17 cellular contexts compared by ENCODE assay signal in the genomic region with DNA sequence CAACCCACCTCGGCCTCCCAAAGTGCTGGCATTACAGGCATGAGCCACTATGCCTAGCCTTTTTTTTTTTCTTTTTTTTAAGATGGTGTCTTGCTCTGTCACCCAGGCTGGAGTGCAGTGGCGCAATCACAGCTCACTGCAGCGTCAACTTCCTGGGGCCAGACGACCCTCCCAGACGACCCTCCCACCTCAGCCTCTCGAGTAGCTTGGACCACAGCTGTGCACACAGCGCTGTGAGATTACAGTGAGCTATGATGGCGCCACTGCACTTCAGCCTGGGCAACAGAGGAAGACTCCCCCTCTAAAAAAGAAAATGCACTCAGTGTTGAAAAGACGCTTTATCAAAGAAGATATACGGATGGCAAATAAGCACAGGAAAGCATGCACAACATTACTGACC. TPM values are rescaled to one million over a fixed set of nuclear protein-coding genes. Genes with fewer than 3 reads are reported as not detected.
DNase-seq lines count a peak whose midpoint lies in the region; ATAC-seq, FAIRE-seq and TF ChIP-seq lines count a peak whose summit lies in the region.
"Had no signal": no experiment of that assay in that cellular context is flagged by ENCODE, and none has a peak within 500 bp of the region (broad histone marks: within the 10 kb centered on the region; RNA-seq: fewer than 3 reads in every experiment).

No MANE protein-coding gene starts in this region.

- H2AFZ ChIP-seq in neuronal stem cell (ENCODE audit: low read length) (no peak overlapping the region), SK-N-SH (ENCODE audit: low read depth) (no peak overlapping the region)
- H2AFZ ChIP-seq: GM23248 had no signal

- H3K4me3 ChIP-seq in neuronal stem cell (ENCODE audit: low read length in 2 of 2) (no peak overlapping the region), SK-N-SH (ENCODE audit: low read depth in 2 of 2, low read length in 1 of 2) (no peak overlapping the region)
- H3K4me3 ChIP-seq: BLaER1, GM12878, GM23248 had no signal

- H3K9me2 ChIP-seq in SK-N-SH, result no peaks in the 10 kb centered on the region

- H3K79me1 ChIP-seq in neuronal stem cell (ENCODE audit: low read depth, low read length), result no peaks in the 10 kb centered on the region

- H3K79me2 ChIP-seq in SK-N-SH (ENCODE audit: insufficient read depth), result no peaks in the 10 kb centered on the region

- peak overlapping the region; percentile 85 for H3K23ac ChIP-seq in neuronal stem cell (ENCODE audit: low read depth, low read length, poor library complexity)

- H2BK15ac ChIP-seq in neuronal stem cell (ENCODE audit: low read length), result no peak overlapping the region

- CTCF ChIA-PET in SK-N-SH (lab: Yijun Ruan, JAX), result interaction anchor here (1.2 to 3.5 kb wide), 5 partner anchors 16 to 67 kb away, joined by 3 to 51 read pairs (median 6); partner anchors contain the start of gene WIPI2

- no peak overlapping the region for H3K4me2 ChIP-seq in neuronal stem cell (ENCODE audit: insufficient read depth, low read length, poor library complexity, severe bottlenecking)
- no peak overlapping the region for H3K4me2 ChIP-seq in SK-N-SH
- H3K4me2 ChIP-seq: BLaER1 had no signal

- WGBS in neuronal stem cell (ENCODE audit: extremely low coverage in 2 of 2, insufficient read length in 2 of 2, insufficient replicate concordance in 1 of 2), 2 donors, result no CpG with 5 or more reads among the region's 10 CpGs
- WGBS in SK-N-SH (ENCODE audit: low lambda C conversion rate), result 49% methylated on average over 10 of the region's 10 CpGs

- no peaks in the 10 kb centered on the region for H3F3A ChIP-seq in SK-N-SH (replicated peaks; ENCODE audit: insufficient read depth)

- H3K36me3 ChIP-seq in neuronal stem cell (replicated peaks in 1 of 2; ENCODE audit: control insufficient read depth in 2 of 2, insufficient read depth in 2 of 2, low read length in 2 of 2) (no peaks in the 10 kb centered on the region), SK-N-SH (replicated peaks in 1 of 2; ENCODE audit: control insufficient read depth in 1 of 2, insufficient read depth in 2 of 2, low read length in 1 of 2) (no peaks in the 10 kb centered on the region)
- H3K36me3 ChIP-seq: BLaER1 had no signal

- H3K4me1 ChIP-seq in neuronal stem cell (ENCODE audit: control insufficient read depth in 2 of 2, insufficient read depth in 1 of 2, low read depth in 1 of 2, low read length in 2 of 2) (peaks cover 0 to 3% of the 10 kb centered on the region in 2 donors), SK-N-SH (ENCODE audit: control insufficient read depth in 1 of 2, insufficient read depth in 2 of 2, low read depth in 1 of 2, low read length in 1 of 2) (peaks cover 0 to 8% of the 10 kb centered on the region in 2 experiments; a peak in 1 of 4 replicates)

- no peak overlapping the region for H2BK120ac ChIP-seq in neuronal stem cell (ENCODE audit: low read depth, low read length)

- no peak overlapping the region for H2BK5ac ChIP-seq in neuronal stem cell (ENCODE audit: low read length)

- POLR2A ChIA-PET in SK-N-SH (lab: Yijun Ruan, JAX), result no interaction called here

- H3K4ac ChIP-seq in neuronal stem cell (ENCODE audit: low read length), result no peak overlapping the region

- H3K14ac ChIP-seq in neuronal stem cell (ENCODE audit: low read length), result no peak overlapping the region

- TF ChIP-seq EP300 in SK-N-SH (IDR thresholded peaks at IDR 0.05; ENCODE audit: borderline replicate concordance in 1 of 2, low read depth in 1 of 2, low read length in 1 of 2), result no peak

- no peak overlapping the region for H4K8ac ChIP-seq in neuronal stem cell (ENCODE audit: low read depth, low read length)

- H3K27me3 ChIP-seq in neuronal stem cell (ENCODE audit: control insufficient read depth in 3 of 3, insufficient read depth in 3 of 3, low read depth in 1 of 3, low read length in 3 of 3) (no peaks in the 10 kb centered on the region), SK-N-SH (ENCODE audit: insufficient read depth) (no peaks in the 10 kb centered on the region)
- H3K27me3 ChIP-seq: BLaER1 had no signal

- H2BK12ac ChIP-seq in neuronal stem cell (ENCODE audit: low read length), result no peak overlapping the region

- H2AK5ac ChIP-seq in neuronal stem cell (ENCODE audit: low read depth, low read length), result no peak overlapping the region

- H3K9me3 ChIP-seq in neuronal stem cell (replicated peaks in 1 of 2; ENCODE audit: control insufficient read depth in 2 of 2, insufficient read depth in 1 of 2, low read depth in 1 of 2, low read length in 2 of 2) (no peaks in the 10 kb centered on the region), SK-N-SH (no peaks in the 10 kb centered on the region)
- H3K9me3 ChIP-seq: BLaER1 had no signal

- no peak for TF ChIP-seq CTCF in SK-N-SH (IDR thresholded peaks at IDR 0.05)

- no peak for ATAC-seq in GM19395 (IDR thresholded peaks at IDR 0.05; ENCODE audit: unreplicated experiment)

- no peak overlapping the region for H3K9ac ChIP-seq in neuronal stem cell (ENCODE audit: low read depth, low read length, poor library complexity)
- no peak overlapping the region for H3K9ac ChIP-seq in SK-N-SH
- H3K9ac ChIP-seq: BLaER1, GM23248 had no signal

- H4K20me1 ChIP-seq in SK-N-SH (ENCODE audit: insufficient read depth), result no peaks in the 10 kb centered on the region
- H4K20me1 ChIP-seq: BLaER1 had no signal

- DNase-seq in NCI-H1417 (lab: John Stamatoyannopoulos, UW) (peak in 2 of 3 experiments; percentile 21 to 44), NCI-H1417 treated with DMSO at 0.1 percent for 48 hours (lab: John Stamatoyannopoulos, UW) (no peak), HTR-8/SVneo (ENCODE audit: insufficient read length, low spot score) (no peak), NCI-H1092 treated with DMSO at 0.1 percent for 48 hours (lab: John Stamatoyannopoulos, UW) (peak; percentile 34), neuronal stem cell (ENCODE audit: low spot score) (no peak), SK-N-SH (no peak)
- no peak for DNase-seq in activated CD4-positive, alpha-beta T cell treated with anti-CD3 and anti-CD28 coated beads for 48 hours
- DNase-seq: 8988T; AML-193; CD4-positive, CD25-positive, alpha-beta regulatory T cell; DMS53; GM23248 had no signal

- peak; percentile 31 for FAIRE-seq in HTR-8/SVneo (lab: Jason Lieb, UNC)
- FAIRE-seq: GM12878, GM18507, H54 had no signal

- no peak for TF ChIP-seq RAD21 in SK-N-SH (IDR thresholded peaks at IDR 0.05; ENCODE audit: low read length)

- H3K27ac ChIP-seq in neuronal stem cell (replicated peaks; ENCODE audit: low read length), result no peak overlapping the region
- H3K27ac ChIP-seq in SK-N-SH (ENCODE audit: low read depth in 2 of 2, low read length in 1 of 2), result no peak overlapping the region
- H3K27ac ChIP-seq: BLaER1, GM23248 had no signal

- no peak overlapping the region for H4K91ac ChIP-seq in neuronal stem cell (ENCODE audit: low read depth, low read length, poor library complexity)

- no peak overlapping the region for H3K18ac ChIP-seq in neuronal stem cell (ENCODE audit: low read length)

TF ChIP-seq in SK-N-SH, 30 proteins besides CTCF, POLR2A, EP300 and RAD21:
- TF ChIP-seq FOXJ3 (CRISPR knock-in tag; IDR thresholded peaks at IDR 0.05), result no peak
- TF ChIP-seq GABPA (IDR thresholded peaks at IDR 0.05; ENCODE audit: low read depth), result no peak
- no peak for TF ChIP-seq PBX3 (IDR thresholded peaks at IDR 0.05)
- TF ChIP-seq, protein P1, sequence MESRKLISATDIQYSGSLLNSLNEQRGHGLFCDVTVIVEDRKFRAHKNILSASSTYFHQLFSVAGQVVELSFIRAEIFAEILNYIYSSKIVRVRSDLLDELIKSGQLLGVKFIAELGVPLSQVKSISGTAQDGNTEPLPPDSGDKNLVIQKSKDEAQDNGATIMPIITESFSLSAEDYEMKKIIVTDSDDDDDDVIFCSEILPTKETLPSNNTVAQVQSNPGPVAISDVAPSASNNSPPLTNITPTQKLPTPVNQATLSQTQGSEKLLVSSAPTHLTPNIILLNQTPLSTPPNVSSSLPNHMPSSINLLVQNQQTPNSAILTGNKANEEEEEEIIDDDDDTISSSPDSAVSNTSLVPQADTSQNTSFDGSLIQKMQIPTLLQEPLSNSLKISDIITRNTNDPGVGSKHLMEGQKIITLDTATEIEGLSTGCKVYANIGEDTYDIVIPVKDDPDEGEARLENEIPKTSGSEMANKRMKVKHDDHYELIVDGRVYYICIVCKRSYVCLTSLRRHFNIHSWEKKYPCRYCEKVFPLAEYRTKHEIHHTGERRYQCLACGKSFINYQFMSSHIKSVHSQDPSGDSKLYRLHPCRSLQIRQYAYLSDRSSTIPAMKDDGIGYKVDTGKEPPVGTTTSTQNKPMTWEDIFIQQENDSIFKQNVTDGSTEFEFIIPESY (IDR thresholded peaks at IDR 0.05; ENCODE audit: borderline replicate concordance, low read depth), result no peak
- TF ChIP-seq MXI1 (IDR thresholded peaks at IDR 0.05; ENCODE audit: low read depth, low read length), result no peak
- no peak for TF ChIP-seq FOSL2 (IDR thresholded peaks at IDR 0.05; ENCODE audit: borderline replicate concordance, low read depth)
- no peak for TF ChIP-seq RCOR1 (IDR thresholded peaks at IDR 0.05; ENCODE audit: low read length)
- no peak for TF ChIP-seq MAX (IDR thresholded peaks at IDR 0.05; ENCODE audit: low read depth)
- TF ChIP-seq SIN3A (IDR thresholded peaks at IDR 0.05; ENCODE audit: borderline replicate concordance, low read depth, low read length), result no peak

RNA-seq across cellular contexts. Expression of gene WIPI2, which starts 16.5 kb away (rescaled TPM):
- polyA plus RNA-seq in neuronal stem cell (2013, experiment 1 of 2), result 94.0 TPM
- 102 TPM for polyA plus RNA-seq in neuronal stem cell (2013, experiment 2 of 2)
- polyA plus RNA-seq in SK-N-SH (2012; rRNA removed), result 99.1 and 106 TPM in 2 replicates
- polyA plus RNA-seq in SK-N-SH (2012; cell fraction: cytosol; rRNA removed), result 64.0 and 75.8 TPM in 2 replicates
- 108 and 112 TPM in 2 replicates for polyA plus RNA-seq in SK-N-SH (2012; cell fraction: nucleus; rRNA removed)

Comparison
In these comparisons a context has a peak if more than half of its experiments do, and no peak if none do; other contexts are left out.
1. DNase-seq: peak in NCI-H1417 (2 of 3) and NCI-H1092 treated with DMSO at 0.1 percent for 48 hours (single experiment); none in NCI-H1417 treated with DMSO at 0.1 percent for 48 hours (single experiment), HTR-8/SVneo (single experiment), neuronal stem cell (single experiment), activated CD4-positive, alpha-beta T cell treated with anti-CD3 and anti-CD28 coated beads for 48 hours (single experiment) and SK-N-SH (single experiment).